23 cellular contexts compared by ENCODE assay signal in the genomic region with DNA sequence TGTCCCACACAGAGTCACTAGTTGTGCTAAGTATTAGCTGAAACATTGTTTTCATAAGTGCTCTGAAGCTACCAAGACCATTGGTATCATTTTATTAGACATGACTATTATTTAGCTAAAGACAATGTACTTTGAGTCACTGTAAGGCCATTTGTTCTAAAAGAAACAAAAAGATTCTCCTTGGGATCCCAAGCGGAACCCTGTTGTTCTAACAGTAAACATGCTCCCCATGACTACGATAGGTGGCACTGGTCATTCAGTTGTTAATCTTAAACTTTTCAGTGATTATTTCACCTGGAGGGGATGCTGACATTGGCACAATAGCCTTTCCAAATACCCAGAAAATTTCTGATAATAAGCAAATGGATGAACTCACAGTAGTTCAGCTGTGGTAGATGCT.
"Had no signal": no experiment of that assay in that cellular context is flagged by ENCODE, and none has a peak within 500 bp of the region (broad histone marks: within the 10 kb centered on the region; RNA-seq: fewer than 3 reads in every experiment).

No MANE protein-coding gene starts in this region.

- ATAC-seq: heart left ventricle; left cardiac atrium; left ventricle myocardium superior; psoas muscle; stimulated activated naive CD8-positive, alpha-beta T cell treated with anti-CD3 and anti-CD28 coated beads, Interleukin-15, Interleukin-2, amounts not matched to agents 100 U/mL and 50 U/mL, for 24 hours; upper lobe of right lung had no signal

- H3K4me3 ChIP-seq: colonic mucosa, heart left ventricle, lung, psoas muscle, right atrium auricular region, sigmoid colon, skin epidermis, suprapubic skin, tibial artery, upper lobe of right lung, vagina had no signal

- H3K4me1 ChIP-seq: colonic mucosa, heart left ventricle, psoas muscle, right atrium auricular region had no signal

- H3K4me1 Mint-ChIP-seq: nephron had no signal

- H3K27me3 ChIP-seq: colonic mucosa, heart left ventricle, neutrophil, right atrium auricular region, sigmoid colon, suprapubic skin, tibial artery, upper lobe of right lung, vagina had no signal

- H3K9me3 ChIP-seq: colonic mucosa, heart left ventricle, neutrophil, psoas muscle, right atrium auricular region, sigmoid colon, suprapubic skin, tibial artery, upper lobe of right lung, vagina had no signal

- H3K9me3 Mint-ChIP-seq: nephron had no signal

- H3K36me3 ChIP-seq: colonic mucosa, heart left ventricle, neutrophil, right atrium auricular region, sigmoid colon, suprapubic skin, tibial artery, upper lobe of right lung, vagina had no signal

- H3K27ac Mint-ChIP-seq: nephron; stimulated activated effector memory CD8-positive, alpha-beta T cell treated with anti-CD3 and anti-CD28 coated beads, Interleukin-12 subunit alpha, Interleukin-12 subunit beta, amount 100 ng/mL, for 72 hours had no signal

- H3K27ac ChIP-seq: colonic mucosa, heart left ventricle, neutrophil, psoas muscle, right atrium auricular region, sigmoid colon, skin epidermis, suprapubic skin, tibial artery, upper lobe of right lung, vagina had no signal

- H3K4me3 Mint-ChIP-seq: nephron; stimulated activated effector memory CD8-positive, alpha-beta T cell treated with anti-CD3 and anti-CD28 coated beads, Interleukin-12 subunit alpha, Interleukin-12 subunit beta, amount 100 ng/mL, for 72 hours had no signal

- DNase-seq: colonic mucosa; dermis blood vessel endothelial cell; foreskin melanocyte; heart left ventricle; hippocampal formation; left cardiac atrium; left ventricle myocardium superior; mesenchymal stem cell; midbrain; psoas muscle; sigmoid colon; stimulated activated CD8-positive, alpha-beta memory T cell treated with anti-CD3 and anti-CD28 coated beads, Interleukin-4, amount 100 ng/mL, for 48 hours; stimulated activated naive CD8-positive, alpha-beta T cell treated with anti-CD3 and anti-CD28 coated beads, Interleukin-15, Interleukin-2, amounts not matched to agents 100 U/mL and 50 U/mL, for 24 hours; tibial artery; upper lobe of right lung had no signal

- H3K36me3 Mint-ChIP-seq: stimulated activated effector memory CD8-positive, alpha-beta T cell treated with anti-CD3 and anti-CD28 coated beads, Interleukin-12 subunit alpha, Interleukin-12 subunit beta, amount 100 ng/mL, for 72 hours had no signal
